In the genomic region with DNA sequence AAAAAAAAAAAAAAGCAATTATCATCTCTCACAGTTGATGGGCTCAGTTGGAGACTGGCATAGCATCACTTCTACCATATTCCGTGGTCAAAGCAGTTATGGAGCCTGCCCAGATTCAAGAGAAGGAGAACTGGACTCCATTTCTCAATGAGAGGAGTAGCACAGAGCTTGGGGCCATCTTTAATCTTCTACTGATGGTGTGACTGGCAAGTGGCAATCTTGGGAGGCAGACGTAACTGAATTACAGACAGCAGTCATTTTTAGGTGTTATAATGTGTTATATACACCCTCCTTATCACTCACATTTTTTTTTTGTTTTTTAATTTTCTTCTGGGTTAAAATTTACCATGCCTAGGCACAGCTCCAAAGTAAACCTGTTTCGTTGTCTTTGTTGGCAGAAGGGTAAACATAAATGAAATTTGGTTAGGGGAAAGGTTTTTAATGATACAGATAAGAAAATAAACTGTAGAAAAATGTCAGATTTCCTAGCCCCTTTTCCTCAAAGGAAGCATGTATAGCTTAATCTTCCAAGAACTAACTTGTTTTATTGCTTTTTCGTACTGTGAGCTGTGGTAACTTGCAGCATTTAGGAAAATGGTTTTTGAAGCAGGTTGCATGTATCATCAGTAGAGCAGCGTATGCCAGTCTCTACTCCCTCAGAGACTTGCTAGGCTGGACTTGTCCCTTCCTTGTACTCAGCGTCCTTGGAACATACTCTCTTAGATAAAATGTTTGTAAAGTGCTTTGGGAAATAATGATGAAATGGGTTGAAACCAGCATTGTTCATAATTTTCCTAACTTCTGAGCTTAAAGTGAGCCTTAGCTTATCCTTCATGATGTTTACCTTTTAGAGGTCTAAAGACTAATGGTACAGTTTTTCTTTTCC, we compare ENCODE assay signal across 17 cellular contexts. TPM values are rescaled to one million over a fixed set of nuclear protein-coding genes. Genes with fewer than 3 reads are reported as not detected.
A peak's percentile ranks its signal among the peaks of the same experiment; 100 is the strongest.
DNase-seq lines count a peak whose midpoint lies in the region; ATAC-seq and TF ChIP-seq lines count a peak whose summit lies in the region.
"Had no signal": no experiment of that assay in that cellular context is flagged by ENCODE, and none has a peak within 500 bp of the region (broad histone marks: within the 10 kb centered on the region; RNA-seq: fewer than 3 reads in every experiment).

No MANE protein-coding gene starts in this region.

- 0 out of 2 replicates have a peak overlapping the region, but pooled peaks have one; percentile 8 for H3K4me2 ChIP-seq in PC-3 (ENCODE audit: low read length)

- ATAC-seq in PC-3 (peak; percentile 48), natural killer cell (peak in 2 of 3 donors; percentile 49 to 52)
- ATAC-seq: activated T-cell treated with anti-CD3 and anti-CD28 coated beads, Interleukin-2, amount 50 U/mL, for 4 hours had no signal

- H4K20me1 ChIP-seq in PC-3 (ENCODE audit: low read length), result peaks cover 41% of the 10 kb centered on the region; the same call in 1 of the 2 replicates

- H3K4me3 Mint-ChIP-seq in CD14-positive monocyte (no peak overlapping the region), natural killer cell (peak overlapping the region; percentile 36)
- H3K4me3 Mint-ChIP-seq in CD8-positive, alpha-beta memory T cell, result no peak overlapping the region
- H3K4me3 Mint-ChIP-seq: activated T-cell treated with anti-CD3 and anti-CD28 coated beads, Interleukin-2, amount 50 U/mL, for 4 hours had no signal

- peak overlapping the region in 4 of 7 donors; percentile 13 to 59 (median 36) for H3K27ac Mint-ChIP-seq in CD14-positive monocyte
- H3K27ac Mint-ChIP-seq in natural killer cell, result peak overlapping the region; percentile 62 to 80
- H3K27ac Mint-ChIP-seq in CD8-positive, alpha-beta memory T cell, result peak overlapping the region in 3 of 8 donors; percentile 8 to 48 (median 34)

- no TSS peak for BruUV-seq in PC-3 (replicated peaks; lab: Mats Ljungman, UMichigan)

- H3K27me3 ChIP-seq in PC-3 (ENCODE audit: low read length), result no peaks in the 10 kb centered on the region
- H3K27me3 ChIP-seq in CD8-positive, alpha-beta memory T cell (ENCODE audit: insufficient read depth, low read length, poor library complexity, severe bottlenecking), result no peaks in the 10 kb centered on the region

- intact Hi-C loops in CD14-positive monocyte (cut with micrococcal nuclease) (loop anchor here in 1 of 2 donors (5.0 kb wide), 1 partner anchor 48 kb away; no protein-coding TSS in a partner anchor), PC-3 (cut with micrococcal nuclease) (no loop called here), natural killer cell (cut with micrococcal nuclease) (no loop called here)

- H3K4me1 Mint-ChIP-seq in CD14-positive monocyte (peaks cover 36% of the 10 kb centered on the region), natural killer cell (peaks cover 65 to 78% of the 10 kb centered on the region in 2 donors)
- H3K4me1 Mint-ChIP-seq in CD8-positive, alpha-beta memory T cell, result peaks cover 58 to 88% (median 86%) of the 10 kb centered on the region in 3 donors

- H3K4me3 ChIP-seq in PC-3 (ENCODE audit: low read length), result no peak overlapping the region
- H3K4me3 ChIP-seq in fibroblast of the aortic adventitia (ENCODE audit: low read depth, low read length), result no peak overlapping the region
- H3K4me3 ChIP-seq in CD8-positive, alpha-beta memory T cell (ENCODE audit: low read length), result no peak overlapping the region
- H3K4me3 ChIP-seq: thoracic aorta had no signal

- no peaks in the 10 kb centered on the region for H3K9me2 ChIP-seq in PC-3 (replicated peaks; ENCODE audit: low read length)

- H3K9ac ChIP-seq in PC-3 (ENCODE audit: low read length), result no peak overlapping the region

- H3K4me1 ChIP-seq in PC-3 (ENCODE audit: insufficient read depth, low read length), result peaks cover 20% of the 10 kb centered on the region
- H3K4me1 ChIP-seq in CD8-positive, alpha-beta memory T cell (ENCODE audit: insufficient read depth, low read length), result peaks cover 14% of the 10 kb centered on the region

- H3K27ac ChIP-seq in PC-3 (ENCODE audit: low read length), result no peak overlapping the region
- H3K27ac ChIP-seq in CD8-positive, alpha-beta memory T cell (ENCODE audit: low read depth, low read length), result no peak overlapping the region
- H3K27ac ChIP-seq: thoracic aorta had no signal

- peaks cover 97% of the 10 kb centered on the region for H3K79me2 ChIP-seq in PC-3 (ENCODE audit: low read length)

- H3K36me3 ChIP-seq in PC-3 (ENCODE audit: low read depth, low read length), result no peaks in the 10 kb centered on the region
- no peaks in the 10 kb centered on the region for H3K36me3 ChIP-seq in CD8-positive, alpha-beta memory T cell (ENCODE audit: insufficient read depth, low read length)
- H3K36me3 ChIP-seq: thoracic aorta had no signal

- DNase-seq in CD14-positive monocyte (ENCODE audit: low spot score), result no peak
- no peak for DNase-seq in PC-3
- DNase-seq in fibroblast of the aortic adventitia (ENCODE audit: low read depth), result peak; percentile 70
- no peak for DNase-seq in natural killer cell
- DNase-seq in HT-29 (ENCODE audit: low spot score), result no peak
- no peak for DNase-seq in CD8-positive, alpha-beta memory T cell
- DNase-seq in NCI-H1105 (lab: John Stamatoyannopoulos, UW), result no peak
- no peak for DNase-seq in activated CD4-positive, alpha-beta T cell treated with anti-CD3 and anti-CD28 coated beads, Interleukin-2, amount 50 U/mL, for 48 hours
- DNase-seq: activated CD4-positive, alpha-beta T cell treated with anti-CD3 and anti-CD28 coated beads, Interleukin-2, amount 50 U/mL, for 4 hours; activated T-cell treated with anti-CD3 and anti-CD28 coated beads, Interleukin-2, amount 50 U/mL, for 4 hours; AML-193; cerebellar nuclear complex; GOT3; mesendoderm; NCI-H1694 treated with DMSO at 0.1 percent for 48 hours; NCI-H510A treated with DMSO at 0.1 percent for 48 hours had no signal

- H3K36me3 Mint-ChIP-seq in CD14-positive monocyte (peaks cover 4 to 22% of the 10 kb centered on the region in 2 donors), natural killer cell (no peaks in the 10 kb centered on the region)
- H3K36me3 Mint-ChIP-seq in CD8-positive, alpha-beta memory T cell, result peaks cover 0 to 10% (median 0%) of the 10 kb centered on the region in 3 donors

- TF ChIP-seq CTCF in CD14-positive monocyte (IDR thresholded peaks at IDR 0.05), result no peak
- no peak for TF ChIP-seq CTCF in PC-3 (conservative IDR thresholded peaks at IDR 0.05; ENCODE audit: low read depth, low read length)
- TF ChIP-seq CTCF in fibroblast of the aortic adventitia (IDR thresholded peaks at IDR 0.05; ENCODE audit: insufficient read depth, low read length), result no peak
- no peak for TF ChIP-seq CTCF in natural killer cell (IDR thresholded peaks at IDR 0.05)

- H3K9me3 Mint-ChIP-seq in CD14-positive monocyte (peaks cover 0 to 4% (median 0%) of the 10 kb centered on the region in 7 donors), natural killer cell (no peaks in the 10 kb centered on the region)
- H3K9me3 Mint-ChIP-seq in CD8-positive, alpha-beta memory T cell, result no peaks in the 10 kb centered on the region
- H3K9me3 Mint-ChIP-seq: activated T-cell treated with anti-CD3 and anti-CD28 coated beads, Interleukin-2, amount 50 U/mL, for 4 hours had no signal

- POLR2A ChIA-PET in PC-3 (lab: Charles Lee; ENCODE audit: unreplicated experiment), result no interaction called here
- POLR2A ChIA-PET in CD8-positive, alpha-beta memory T cell (lab: Charles Lee), result no interaction called here

- no peaks in the 10 kb centered on the region for H3K27me3 Mint-ChIP-seq in CD14-positive monocyte (ENCODE audit: low read depth in 3 of 3)
- H3K27me3 Mint-ChIP-seq in natural killer cell (ENCODE audit: low read depth in 2 of 2), result no peaks in the 10 kb centered on the region
- peaks cover 0 to 1% of the 10 kb centered on the region in 2 donors for H3K27me3 Mint-ChIP-seq in CD8-positive, alpha-beta memory T cell

- no peaks in the 10 kb centered on the region for H3K9me3 ChIP-seq in PC-3 (ENCODE audit: low read length)
- no peaks in the 10 kb centered on the region for H3K9me3 ChIP-seq in CD8-positive, alpha-beta memory T cell (ENCODE audit: low read length)
- H3K9me3 ChIP-seq: thoracic aorta had no signal

- no peaks in the 10 kb centered on the region for H3F3A ChIP-seq in PC-3 (ENCODE audit: low read length, unreplicated experiment)

- CTCF ChIA-PET in PC-3 (lab: Charles Lee), result no interaction called here
- CTCF ChIA-PET in CD8-positive, alpha-beta memory T cell (lab: Charles Lee), result interaction anchor here (0.7 kb wide), 2 partner anchors 14 kb away, joined by 3 read pairs; no protein-coding TSS in a partner anchor

- H2AFZ ChIP-seq in PC-3 (ENCODE audit: low read length), result no peak overlapping the region

RNA-seq across cellular contexts. Expression of gene ZFAND3, which starts 25.7 kb away (rescaled TPM):
- 10 to 100 TPM; 11.5 to 11.7 TPM for polyA plus RNA-seq in CD14-positive monocyte
- 22.2 and 23.7 TPM in 2 replicates for total RNA-seq in PC-3 (2014; rRNA removed)
- total RNA-seq in fibroblast of the aortic adventitia (ENCODE audit: low replicate concordance), result 14.0 and 31.3 TPM in 2 replicates
- total RNA-seq in natural killer cell, result 10 to 100 TPM; 87.7 to 97.4 (median 90.1) TPM
- 16.8 and 19.6 TPM in 2 replicates for total RNA-seq in HT-29 (2014; rRNA removed; shearing (Covaris generic))
- total RNA-seq in CD8-positive, alpha-beta memory T cell, result 10 to 100 TPM; 29.1 to 29.4 TPM
- polyA plus RNA-seq in CD8-positive, alpha-beta memory T cell, result 5.2 TPM
